ENCODE assay signal across 8 cellular contexts in genomic region chrX:78555401-78555980, GRCh38.
DNase-seq lines count a peak whose midpoint lies in the region; ATAC-seq and TF ChIP-seq lines count a peak whose summit lies in the region.

No MANE protein-coding gene starts in this region.

- H3K4me1 Mint-ChIP-seq in H9: no peaks in the 10 kb centered on the region
- peaks cover 5% of the 10 kb centered on the region for H3K4me1 Mint-ChIP-seq in activated T-helper 1 cell treated with anti-CD3 and anti-CD28 coated beads, Interleukin-12 subunit alpha, Interleukin-12 subunit beta, Interleukin-2, Interleukin-4 antibody, amounts not matched to agents 30 ng/mL and 10 ng/mL and 1 ng/mL, durations not matched to agents 14 hours and 24 hours and 36 hours (ENCODE audit: low read depth)

- peak; percentile 12 for DNase-seq in AG20443 (ENCODE audit: low spot score)
- DNase-seq in H9: no peak
- no peak for DNase-seq in activated T-helper 1 cell treated with anti-CD3 and anti-CD28 coated beads, Interleukin-12 subunit alpha, Interleukin-12 subunit beta, Interleukin-2, Interleukin-4 antibody, amounts not matched to agents 30 ng/mL and 10 ng/mL and 1 ng/mL, durations not matched to agents 14 hours and 24 hours and 36 hours (ENCODE audit: low spot score)
- DNase-seq in lower lobe of right lung: no peak
- DNase-seq in NCI-H2029 (lab: John Stamatoyannopoulos, UW): no peak
- DNase-seq in neuronal stem cell (ENCODE audit: low spot score): no peak
- DNase-seq in NCI-H748 (lab: John Stamatoyannopoulos, UW; ENCODE audit: unreplicated experiment): no peak

- no peak overlapping the region for H2BK5ac ChIP-seq in H9 (ENCODE audit: insufficient read length, low read length)
- H2BK5ac ChIP-seq in neuronal stem cell (ENCODE audit: low read length): no peak overlapping the region

- H4K8ac ChIP-seq in H9 (replicated peaks; ENCODE audit: insufficient read length, low read depth, low read length) (no peak overlapping the region), neuronal stem cell (ENCODE audit: low read depth, low read length) (no peak overlapping the region)

- H2BK120ac ChIP-seq in H9 (ENCODE audit: low read depth, low read length, poor library complexity, severe bottlenecking) (no peak overlapping the region), neuronal stem cell (ENCODE audit: low read depth, low read length) (no peak overlapping the region)

- H3K9ac ChIP-seq in H9 (ENCODE audit: extremely low read depth, insufficient read length, low read length) (no peak overlapping the region), neuronal stem cell (ENCODE audit: low read depth, low read length, poor library complexity) (no peak overlapping the region)

- H3K79me2 ChIP-seq in H9 (ENCODE audit: insufficient read depth, low read length): no peaks in the 10 kb centered on the region

- no peak overlapping the region for H2BK20ac ChIP-seq in H9 (ENCODE audit: low read depth, low read length, poor library complexity, severe bottlenecking)

- H4K20me1 ChIP-seq in H9 (ENCODE audit: control insufficient read depth, insufficient read depth, insufficient read length): no peaks in the 10 kb centered on the region

- H3K9me3 ChIP-seq in H9 (ENCODE audit: control insufficient read depth, low read depth, low read length) (no peaks in the 10 kb centered on the region), lower lobe of right lung (no peaks in the 10 kb centered on the region), neuronal stem cell (replicated peaks in 1 of 2; ENCODE audit: control insufficient read depth in 2 of 2, insufficient read depth in 1 of 2, low read depth in 1 of 2, low read length in 2 of 2) (no peaks in the 10 kb centered on the region)

- ATAC-seq in lower lobe of right lung (no peak), HG02588 (IDR thresholded peaks at IDR 0.05; ENCODE audit: unreplicated experiment) (no peak)

- H3K36me3 ChIP-seq in lower lobe of right lung (no peaks in the 10 kb centered on the region), neuronal stem cell (replicated peaks in 1 of 2; ENCODE audit: control insufficient read depth in 2 of 2, insufficient read depth in 2 of 2, low read length in 2 of 2) (no peaks in the 10 kb centered on the region)

- H4K91ac ChIP-seq in H9 (ENCODE audit: insufficient read length, low read depth, low read length): no peak overlapping the region
- H4K91ac ChIP-seq in neuronal stem cell (ENCODE audit: low read depth, low read length, poor library complexity): no peak overlapping the region

- no peak overlapping the region for H3K56ac ChIP-seq in H9 (ENCODE audit: insufficient read length, low read depth, low read length)

- H3K4me1 ChIP-seq in H9 (ENCODE audit: insufficient read depth, low read length) (no peaks in the 10 kb centered on the region), lower lobe of right lung (no peaks in the 10 kb centered on the region), neuronal stem cell (ENCODE audit: control insufficient read depth in 2 of 2, insufficient read depth in 1 of 2, low read depth in 1 of 2, low read length in 2 of 2) (no peaks in the 10 kb centered on the region)

- H3K27me3 ChIP-seq in H9 (ENCODE audit: insufficient read depth, low read length) (no peaks in the 10 kb centered on the region), lower lobe of right lung (ENCODE audit: low read depth) (no peaks in the 10 kb centered on the region), neuronal stem cell (ENCODE audit: control insufficient read depth in 3 of 3, insufficient read depth in 3 of 3, low read depth in 1 of 3, low read length in 3 of 3) (no peaks in the 10 kb centered on the region)

- H2BK12ac ChIP-seq in H9 (ENCODE audit: insufficient read length, low read depth, low read length) (no peak overlapping the region), neuronal stem cell (ENCODE audit: low read length) (no peak overlapping the region)

- no peaks in the 10 kb centered on the region for H3K27me3 Mint-ChIP-seq in H9 (ENCODE audit: low read depth)
- no peaks in the 10 kb centered on the region for H3K27me3 Mint-ChIP-seq in activated T-helper 1 cell treated with anti-CD3 and anti-CD28 coated beads, Interleukin-12 subunit alpha, Interleukin-12 subunit beta, Interleukin-2, Interleukin-4 antibody, amounts not matched to agents 30 ng/mL and 10 ng/mL and 1 ng/mL, durations not matched to agents 14 hours and 24 hours and 36 hours (ENCODE audit: insufficient read depth)

- H3K4ac ChIP-seq in H9 (ENCODE audit: low read depth, low read length) (no peak overlapping the region), neuronal stem cell (ENCODE audit: low read length) (no peak overlapping the region)

- H2BK15ac ChIP-seq in H9 (ENCODE audit: low read depth, low read length) (no peak overlapping the region), neuronal stem cell (ENCODE audit: low read length) (no peak overlapping the region)

- H3K14ac ChIP-seq in H9 (ENCODE audit: insufficient read depth, low read length) (no peak overlapping the region), neuronal stem cell (ENCODE audit: low read length) (no peak overlapping the region)

- WGBS in H9 (ENCODE audit: extremely low coverage, insufficient read length, low lambda C conversion rate): no CpG with 5 or more reads among the region's 3 CpGs
- WGBS in neuronal stem cell (ENCODE audit: extremely low coverage in 2 of 2, insufficient read length in 2 of 2, insufficient replicate concordance in 1 of 2), 2 donors: no CpG with 5 or more reads among the region's 3 CpGs

- no peak overlapping the region for H3K4me2 ChIP-seq in H9 (ENCODE audit: insufficient read depth, insufficient read length, low read length)
- H3K4me2 ChIP-seq in neuronal stem cell (ENCODE audit: insufficient read depth, low read length, poor library complexity, severe bottlenecking): no peak overlapping the region

- peaks cover 51 to 55% of the 10 kb centered on the region in 2 experiments for H3K9me3 Mint-ChIP-seq in H9
- no peaks in the 10 kb centered on the region for H3K9me3 Mint-ChIP-seq in activated T-helper 1 cell treated with anti-CD3 and anti-CD28 coated beads, Interleukin-12 subunit alpha, Interleukin-12 subunit beta, Interleukin-2, Interleukin-4 antibody, amounts not matched to agents 30 ng/mL and 10 ng/mL and 1 ng/mL, durations not matched to agents 14 hours and 24 hours and 36 hours

- H3K27ac ChIP-seq in H9 (ENCODE audit: insufficient read length, low read depth, low read length): no peak overlapping the region
- H3K27ac ChIP-seq in lower lobe of right lung: no peak overlapping the region
- no peak overlapping the region for H3K27ac ChIP-seq in neuronal stem cell (replicated peaks; ENCODE audit: low read length)

- H2AFZ ChIP-seq in H9 (ENCODE audit: low read length): no peak overlapping the region
- no peak overlapping the region for H2AFZ ChIP-seq in neuronal stem cell (ENCODE audit: low read length)

- intact Hi-C loops in activated T-helper 1 cell treated with anti-CD3 and anti-CD28 coated beads, Interleukin-12 subunit alpha, Interleukin-12 subunit beta, Interleukin-2, Interleukin-4 antibody, amounts not matched to agents 30 ng/mL and 10 ng/mL and 1 ng/mL, durations not matched to agents 14 hours and 24 hours and 36 hours (cut with micrococcal nuclease): loop anchor here (1.0 to 10.0 kb wide), 9 partner anchors 99 to 895 kb away; partner anchors contain the start of genes GPR174, P2RY10 and RTL3
- intact Hi-C loops in lower lobe of right lung (cut with DNase I): no loop called here

- H3K18ac ChIP-seq in H9 (ENCODE audit: insufficient read length, low read depth, low read length): no peak overlapping the region
- H3K18ac ChIP-seq in neuronal stem cell (ENCODE audit: low read length): no peak overlapping the region

- H3K79me1 ChIP-seq in H9 (ENCODE audit: insufficient read depth, low read depth, low read length, poor library complexity, severe bottlenecking) (no peaks in the 10 kb centered on the region), neuronal stem cell (ENCODE audit: low read depth, low read length) (no peaks in the 10 kb centered on the region)

- H3K23me2 ChIP-seq in H9 (ENCODE audit: insufficient read length, low read depth, low read length, poor library complexity, severe bottlenecking): no peaks in the 10 kb centered on the region

- H4K5ac ChIP-seq in H9 (ENCODE audit: insufficient read length, low read depth, low read length): no peak overlapping the region

- H3K23ac ChIP-seq in H9 (ENCODE audit: insufficient read length, low read depth, low read length) (no peak overlapping the region), neuronal stem cell (ENCODE audit: low read depth, low read length, poor library complexity) (no peak overlapping the region)

- TF ChIP-seq CTCF in H9 (conservative IDR thresholded peaks at IDR 0.05) (peak; percentile 23; the same call in 1 of the 3 replicates), lower lobe of right lung (IDR thresholded peaks at IDR 0.05) (peak; percentile 25)

- H3K4me3 ChIP-seq in lower lobe of right lung (no peak overlapping the region), neuronal stem cell (ENCODE audit: low read length in 2 of 2) (no peak overlapping the region)

- no peak overlapping the region for H3K4me3 Mint-ChIP-seq in H9
- no peak overlapping the region for H3K4me3 Mint-ChIP-seq in activated T-helper 1 cell treated with anti-CD3 and anti-CD28 coated beads, Interleukin-12 subunit alpha, Interleukin-12 subunit beta, Interleukin-2, Interleukin-4 antibody, amounts not matched to agents 30 ng/mL and 10 ng/mL and 1 ng/mL, durations not matched to agents 14 hours and 24 hours and 36 hours

- H3T11ph ChIP-seq in H9 (ENCODE audit: low read length): no peak overlapping the region

- H2AK5ac ChIP-seq in H9 (ENCODE audit: insufficient read length, low read length) (no peak overlapping the region), neuronal stem cell (ENCODE audit: low read depth, low read length) (no peak overlapping the region)

- peaks cover 2 to 3% (median 2%) of the 10 kb centered on the region in 3 experiments; a peak in 4 of 7 replicates for H3K36me3 Mint-ChIP-seq in H9 (ENCODE audit: insufficient read depth in 1 of 3, low read depth in 3 of 3)
- no peaks in the 10 kb centered on the region for H3K36me3 Mint-ChIP-seq in activated T-helper 1 cell treated with anti-CD3 and anti-CD28 coated beads, Interleukin-12 subunit alpha, Interleukin-12 subunit beta, Interleukin-2, Interleukin-4 antibody, amounts not matched to agents 30 ng/mL and 10 ng/mL and 1 ng/mL, durations not matched to agents 14 hours and 24 hours and 36 hours (ENCODE audit: low read depth)

- H3K27ac Mint-ChIP-seq in H9: no peak overlapping the region
- H3K27ac Mint-ChIP-seq in activated T-helper 1 cell treated with anti-CD3 and anti-CD28 coated beads, Interleukin-12 subunit alpha, Interleukin-12 subunit beta, Interleukin-2, Interleukin-4 antibody, amounts not matched to agents 30 ng/mL and 10 ng/mL and 1 ng/mL, durations not matched to agents 14 hours and 24 hours and 36 hours: peak overlapping the region; percentile 61
